8 cellular contexts compared by ENCODE assay signal in genomic region chr19:13905634-13906524, GRCh38. TPM values are rescaled to one million over a fixed set of nuclear protein-coding genes. Genes with fewer than 3 reads are reported as not detected.
DNase-seq lines count a peak whose midpoint lies in the region; ATAC-seq lines count a peak whose summit lies in the region.

BRME1 (minus strand) TSS chr19:13906117; CDS start chr19:13904892, 1,225 bp downstream.
CC2D1A (plus strand) TSS chr19:13906201; CDS start chr19:13906442, 241 bp downstream.

- no peaks in the 10 kb centered on the region for H3K9me3 Mint-ChIP-seq in CD4-positive, alpha-beta memory T cell
- no peaks in the 10 kb centered on the region for H3K9me3 Mint-ChIP-seq in activated CD8-positive, alpha-beta memory T cell treated with anti-CD3 and anti-CD28 coated beads, Interleukin-2, amount 10 ng/mL, durations not matched to agents 7 days and 5 days (ENCODE audit: low read depth)

- H3K36me3 Mint-ChIP-seq in CD4-positive, alpha-beta memory T cell, result peaks cover 0 to 14% of the 10 kb centered on the region in 2 donors
- peaks cover 7% of the 10 kb centered on the region for H3K36me3 Mint-ChIP-seq in activated CD8-positive, alpha-beta memory T cell treated with anti-CD3 and anti-CD28 coated beads, Interleukin-2, amount 10 ng/mL, durations not matched to agents 7 days and 5 days

- CTCF ChIA-PET in CD4-positive, alpha-beta memory T cell (lab: Charles Lee; ENCODE audit: partially characterized antibody), result interaction anchor here (0.7 to 1.6 kb wide), 5 partner anchors 27 to 231 kb away, joined by 3 to 5 read pairs (median 4); partner anchors contain the start of gene ASF1B
- CTCF ChIA-PET in activated CD8-positive, alpha-beta memory T cell treated with anti-CD3 and anti-CD28 coated beads, Interleukin-2, amount 10 ng/mL, durations not matched to agents 7 days and 5 days (lab: Charles Lee), result interaction anchor here (0.5 to 2.7 kb wide), 8 partner anchors 19 to 184 kb away, joined by 3 to 17 read pairs (median 3); partner anchors contain the start of genes IL27RA and MISP3

- no peaks in the 10 kb centered on the region for H3K27me3 Mint-ChIP-seq in CD4-positive, alpha-beta memory T cell
- H3K27me3 Mint-ChIP-seq in activated CD8-positive, alpha-beta memory T cell treated with anti-CD3 and anti-CD28 coated beads, Interleukin-2, amount 10 ng/mL, durations not matched to agents 7 days and 5 days, result no peaks in the 10 kb centered on the region

- H3K27me3 ChIP-seq in CD4-positive, alpha-beta memory T cell (ENCODE audit: insufficient read depth, low read length), result no peaks in the 10 kb centered on the region
- H3K27me3 ChIP-seq in endocrine pancreas (ENCODE audit: control insufficient read depth, insufficient read depth, low read length), result no peaks in the 10 kb centered on the region

- peak within 1 kb of the TSS; percentile 73 to 98 (median 94) for H3K27ac Mint-ChIP-seq in CD4-positive, alpha-beta memory T cell
- H3K27ac Mint-ChIP-seq in activated CD8-positive, alpha-beta memory T cell treated with anti-CD3 and anti-CD28 coated beads, Interleukin-2, amount 10 ng/mL, durations not matched to agents 7 days and 5 days, result peak within 1 kb of the TSS; percentile 87

- WGBS in mesodermal cell (ENCODE audit: insufficient coverage in 2 of 2), 2 experiments, result 13 to 16% methylated on average over 72 to 78 of the region's 87 CpGs

- H3K27ac ChIP-seq in CD4-positive, alpha-beta memory T cell (ENCODE audit: low read depth, low read length), result peak within 1 kb of the TSS; percentile 77
- no peak within 1 kb of the TSS for H3K27ac ChIP-seq in mesodermal cell (ENCODE audit: low read depth, low read length, severe bottlenecking)

- peaks cover 15% of the 10 kb centered on the region for H3K4me1 ChIP-seq in CD4-positive, alpha-beta memory T cell (ENCODE audit: insufficient read depth, low read length)
- no peaks in the 10 kb centered on the region for H3K4me1 ChIP-seq in endocrine pancreas (ENCODE audit: control insufficient read depth, insufficient read depth, low read length)
- H3K4me1 ChIP-seq in mesodermal cell (ENCODE audit: control insufficient read depth, insufficient read depth, low read length, poor library complexity, severe bottlenecking), result peaks cover 2% of the 10 kb centered on the region

- peak; percentile 91 to 92 (median 92) for DNase-seq in CD4-positive, alpha-beta memory T cell
- peak; percentile 84 for DNase-seq in HT-29 (ENCODE audit: low spot score)
- peak; percentile 83 to 96 for DNase-seq in NOMO-1 (lab: John Stamatoyannopoulos, UW; ENCODE audit: unreplicated experiment in 2 of 2)
- DNase-seq in activated CD8-positive, alpha-beta memory T cell treated with anti-CD3 and anti-CD28 coated beads, Interleukin-2, amount 10 ng/mL, durations not matched to agents 7 days and 5 days, result peak; percentile 96
- peak; percentile 92 for DNase-seq in stimulated activated CD8-positive, alpha-beta memory T cell treated with anti-CD3 and anti-CD28 coated beads, Interleukin-15, amount 100 ng/mL, for 24 hours (ENCODE audit: low read depth)

- H3K4me3 ChIP-seq in CD4-positive, alpha-beta memory T cell (ENCODE audit: low read length in 2 of 2), result peak within 1 kb of the TSS; percentile 34 to 79
- H3K4me3 ChIP-seq in endocrine pancreas (ENCODE audit: control insufficient read depth, insufficient read depth, low read length), result peak within 1 kb of the TSS; percentile 24
- H3K4me3 ChIP-seq in mesodermal cell (ENCODE audit: extremely low read depth, insufficient read depth, low read length, poor library complexity, severe bottlenecking), result peak within 1 kb of the TSS; percentile 66

- peak within 1 kb of the TSS; percentile 76 for H3K9ac ChIP-seq in endocrine pancreas (ENCODE audit: control insufficient read depth, insufficient read depth, low read length)

- peaks cover 10 to 21% (median 13%) of the 10 kb centered on the region in 4 donors for H3K4me1 Mint-ChIP-seq in CD4-positive, alpha-beta memory T cell
- H3K4me1 Mint-ChIP-seq in activated CD8-positive, alpha-beta memory T cell treated with anti-CD3 and anti-CD28 coated beads, Interleukin-2, amount 10 ng/mL, durations not matched to agents 7 days and 5 days, result peaks cover 20% of the 10 kb centered on the region

- POLR2A ChIA-PET in CD4-positive, alpha-beta memory T cell (lab: Charles Lee; ENCODE audit: partially characterized antibody), result interaction anchor here (0.6 to 3.1 kb wide), 7 partner anchors 24 to 1253 kb away, joined by 3 to 24 read pairs (median 4); partner anchors contain the start of genes C19orf53, IL27RA and RFX1

- intact Hi-C loops in CD4-positive, alpha-beta memory T cell (cut with micrococcal nuclease), result loop anchor here (1.0 to 5.0 kb wide), 3 partner anchors 46 to 100 kb away; partner anchors contain the start of genes DCAF15 and RFX1

- no peaks in the 10 kb centered on the region for H3K9me3 ChIP-seq in CD4-positive, alpha-beta memory T cell (ENCODE audit: control insufficient read depth in 1 of 2, low read length in 2 of 2)
- H3K9me3 ChIP-seq in endocrine pancreas (ENCODE audit: control insufficient read depth, low read length) (no peaks in the 10 kb centered on the region), mesodermal cell (ENCODE audit: control insufficient read depth, low read length) (no peaks in the 10 kb centered on the region)

- ATAC-seq in GM19455 (IDR thresholded peaks at IDR 0.05; ENCODE audit: unreplicated experiment), result peak; percentile 79
- peak; percentile 99 for ATAC-seq in activated CD8-positive, alpha-beta memory T cell treated with anti-CD3 and anti-CD28 coated beads, Interleukin-2, amount 10 ng/mL, durations not matched to agents 7 days and 5 days

- no peaks in the 10 kb centered on the region for H3K36me3 ChIP-seq in CD4-positive, alpha-beta memory T cell (ENCODE audit: insufficient read depth, low read length)
- H3K36me3 ChIP-seq in endocrine pancreas (ENCODE audit: control insufficient read depth, insufficient read depth, low read length) (no peaks in the 10 kb centered on the region), mesodermal cell (ENCODE audit: control insufficient read depth, insufficient read depth, low read length) (peaks cover 6% of the 10 kb centered on the region)

- peak within 1 kb of the TSS; percentile 82 to 93 (median 88) for H3K4me3 Mint-ChIP-seq in CD4-positive, alpha-beta memory T cell
- peak within 1 kb of the TSS; percentile 80 for H3K4me3 Mint-ChIP-seq in activated CD8-positive, alpha-beta memory T cell treated with anti-CD3 and anti-CD28 coated beads, Interleukin-2, amount 10 ng/mL, durations not matched to agents 7 days and 5 days

RNA-seq across cellular contexts. Expression of gene BRME1, which starts in this region (rescaled TPM):
- total RNA-seq in CD4-positive, alpha-beta memory T cell, result 1 to 10 TPM; 3.1 to 3.8 TPM
- polyA plus RNA-seq in CD4-positive, alpha-beta memory T cell, result under 1 TPM; 0.35 to 0.41 TPM
- 2.2 and 3.9 TPM in 2 replicates for total RNA-seq in HT-29 (2014; rRNA removed; shearing (Covaris generic))
- total RNA-seq in activated CD8-positive, alpha-beta memory T cell treated with anti-CD3 and anti-CD28 coated beads, Interleukin-2, amount 10 ng/mL, durations not matched to agents 7 days and 5 days, result 1 to 10 TPM; 4.1 to 4.4 TPM
- polyA plus RNA-seq in mesodermal cell (2013, experiment 1 of 2), result 1.9 TPM
- polyA plus RNA-seq in mesodermal cell (2013, experiment 2 of 2), result 1.7 TPM

RNA-seq across cellular contexts. Expression of gene CC2D1A, which starts in this region (rescaled TPM):
- total RNA-seq in CD4-positive, alpha-beta memory T cell, result 10 to 100 TPM; 32.9 to 37.1 TPM
- 10 to 100 TPM in 1 of 2 donors, 1 to 10 TPM in 1; 3.8 to 13.9 TPM for polyA plus RNA-seq in CD4-positive, alpha-beta memory T cell
- total RNA-seq in HT-29 (2014; rRNA removed; shearing (Covaris generic)), result 36.0 and 39.6 TPM in 2 replicates
- 10 to 100 TPM; 34.0 to 35.1 TPM for total RNA-seq in activated CD8-positive, alpha-beta memory T cell treated with anti-CD3 and anti-CD28 coated beads, Interleukin-2, amount 10 ng/mL, durations not matched to agents 7 days and 5 days
- polyA plus RNA-seq in mesodermal cell (2013, experiment 1 of 2), result 23.7 TPM
- polyA plus RNA-seq in mesodermal cell (2013, experiment 2 of 2), result 18.6 TPM
